In the genomic region with DNA sequence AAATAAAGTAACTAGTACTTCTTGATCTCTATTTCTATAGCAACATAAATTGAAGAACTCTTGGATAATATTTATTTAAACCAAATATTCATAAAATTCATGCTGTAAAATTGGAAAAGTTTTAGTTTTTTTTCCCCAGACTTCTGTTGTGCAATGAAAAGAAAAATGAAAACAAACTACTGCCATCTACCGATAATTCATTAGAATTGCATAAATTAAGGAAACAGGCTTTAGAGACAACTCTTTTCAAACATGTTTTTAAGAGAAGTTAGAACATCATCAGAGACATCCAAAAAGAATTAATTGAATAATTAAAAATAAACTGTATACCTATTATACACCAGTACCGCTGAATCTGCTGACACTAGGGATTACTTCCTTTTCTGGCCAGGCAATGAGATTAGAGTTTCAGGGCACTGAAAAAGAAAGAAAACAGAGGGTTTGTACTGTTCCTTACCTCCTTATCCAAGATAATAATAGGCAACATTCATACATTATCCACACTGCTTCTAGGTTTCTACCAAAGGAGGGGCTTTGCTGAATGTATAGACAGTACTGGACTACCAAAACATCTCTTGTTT, we compare ENCODE assay signal across 8 cellular contexts. TPM values are rescaled to one million over a fixed set of nuclear protein-coding genes. Genes with fewer than 3 reads are reported as not detected.
DNase-seq lines count a peak whose midpoint lies in the region; ATAC-seq and TF ChIP-seq lines count a peak whose summit lies in the region.

No MANE protein-coding gene starts in this region.

- DNase-seq in right atrium auricular region (ENCODE audit: low spot score), result no peak
- no peak for DNase-seq in left cardiac atrium
- no peak for DNase-seq in PC-9
- peak; percentile 70 for DNase-seq in fibroblast of peridontal ligament (ENCODE audit: extremely low read depth)
- peak; percentile 89 for DNase-seq in superior temporal gyrus (ENCODE audit: extremely low spot score)
- no peak for DNase-seq in MG63
- no peak for DNase-seq in ureter (ENCODE audit: low spot score)
- no peak for DNase-seq in T-helper 2 cell treated with Interferon-gamma antibody and Interleukin-4, amounts not matched to agents 5 μg/mL and 100 μg/mL, for 36 hours (ENCODE audit: low spot score)

- no peak overlapping the region for H3K4me3 Mint-ChIP-seq in T-helper 2 cell treated with Interferon-gamma antibody and Interleukin-4, amounts not matched to agents 5 μg/mL and 100 μg/mL, for 36 hours

- no peak overlapping the region for H3K4me2 ChIP-seq in PC-9

- BruUV-seq in PC-9 (replicated peaks; lab: Mats Ljungman, UMichigan), result no TSS peak

- H3K27ac ChIP-seq in right atrium auricular region (no peak overlapping the region), PC-9 (no peak overlapping the region)

- H3K27me3 ChIP-seq in right atrium auricular region (no peaks in the 10 kb centered on the region), PC-9 (ENCODE audit: insufficient read depth, low read depth) (no peaks in the 10 kb centered on the region), MG63 (no peaks in the 10 kb centered on the region)

- CTCF ChIA-PET in PC-9 (lab: Charles Lee), result no interaction called here

- no peak for ATAC-seq in left cardiac atrium

- peak; percentile 28 to 69 for TF ChIP-seq CTCF in right atrium auricular region (IDR thresholded peaks at IDR 0.05)
- TF ChIP-seq CTCF in PC-9 (conservative IDR thresholded peaks at IDR 0.05), result peak; percentile 77

- H3K36me3 ChIP-seq in right atrium auricular region, result no peaks in the 10 kb centered on the region
- peaks cover 6% of the 10 kb centered on the region; the same call in 1 of the 2 replicates for H3K36me3 ChIP-seq in PC-9 (ENCODE audit: low read depth)
- H3K36me3 ChIP-seq in MG63, result no peaks in the 10 kb centered on the region

- no peaks in the 10 kb centered on the region for H3K9me3 ChIP-seq in right atrium auricular region
- no peaks in the 10 kb centered on the region for H3K9me3 ChIP-seq in PC-9 (ENCODE audit: insufficient read depth, low read depth)
- no peaks in the 10 kb centered on the region for H3K9me3 ChIP-seq in MG63

- no peaks in the 10 kb centered on the region for H4K20me1 ChIP-seq in PC-9 (ENCODE audit: insufficient read depth)

- H3K79me2 ChIP-seq in PC-9 (ENCODE audit: low read depth), result peaks cover 19% of the 10 kb centered on the region

- no peaks in the 10 kb centered on the region for H3K9me3 Mint-ChIP-seq in T-helper 2 cell treated with Interferon-gamma antibody and Interleukin-4, amounts not matched to agents 5 μg/mL and 100 μg/mL, for 36 hours

- POLR2A ChIA-PET in PC-9 (lab: Charles Lee; ENCODE audit: unreplicated experiment), result no interaction called here

- H3K4me1 ChIP-seq in right atrium auricular region (peaks cover 0 to 9% of the 10 kb centered on the region in 2 donors), PC-9 (replicated peaks; ENCODE audit: insufficient read depth) (0 out of 2 replicates have a peak, but pooled peaks cover 22% of the 10 kb centered on the region)

- H3K9me2 ChIP-seq in PC-9 (ENCODE audit: insufficient read depth), result no peaks in the 10 kb centered on the region

- H3K4me3 ChIP-seq in right atrium auricular region (no peak overlapping the region), PC-9 (no peak overlapping the region), MG63 (no peak overlapping the region)

- H2AFZ ChIP-seq in PC-9, result no peak overlapping the region

- intact Hi-C loops in left cardiac atrium (cut with DNase I) (loop anchor here in 1 of 2 donors (10.0 kb wide), 2 partner anchors 900 to 1280 kb away; no protein-coding TSS in a partner anchor), PC-9 (cut with micrococcal nuclease; ENCODE audit: unreplicated experiment) (loop anchor here (5.0 to 10.0 kb wide), 5 partner anchors 67 to 1210 kb away; no protein-coding TSS in a partner anchor)

- H3K27me3 Mint-ChIP-seq in T-helper 2 cell treated with Interferon-gamma antibody and Interleukin-4, amounts not matched to agents 5 μg/mL and 100 μg/mL, for 36 hours (ENCODE audit: low read depth), result peaks cover 21% of the 10 kb centered on the region

- H3K4me1 Mint-ChIP-seq in T-helper 2 cell treated with Interferon-gamma antibody and Interleukin-4, amounts not matched to agents 5 μg/mL and 100 μg/mL, for 36 hours (ENCODE audit: low read depth), result peaks cover 4% of the 10 kb centered on the region

- H3F3A ChIP-seq in PC-9 (ENCODE audit: insufficient read depth, low read depth), result no peaks in the 10 kb centered on the region

- no peak overlapping the region for H3K27ac Mint-ChIP-seq in T-helper 2 cell treated with Interferon-gamma antibody and Interleukin-4, amounts not matched to agents 5 μg/mL and 100 μg/mL, for 36 hours

- H3K36me3 Mint-ChIP-seq in T-helper 2 cell treated with Interferon-gamma antibody and Interleukin-4, amounts not matched to agents 5 μg/mL and 100 μg/mL, for 36 hours (ENCODE audit: low read depth), result no peaks in the 10 kb centered on the region

RNA-seq across cellular contexts. Expression of a gene that starts 4.9 kb away (rescaled TPM):
- total RNA-seq in right atrium auricular region, result 1 to 10 TPM; 2.3 to 3.5 TPM
- total RNA-seq in left cardiac atrium, result 10 to 100 TPM in 1 of 2 donors, 1 to 10 TPM in 1; 3.2 to 10.0 TPM
- total RNA-seq in PC-9 (2021), result 7.4 and 7.9 TPM in 2 replicates
- 1.4 TPM in 1 of 2 replicates, not detected in the other for total RNA-seq in MG63 (2014; rRNA removed; shearing (Covaris generic); ENCODE audit: low replicate concordance)
- total RNA-seq in ureter, result 22.3 TPM

RNA-seq across cellular contexts. Expression of a gene that starts 5.1 kb away (rescaled TPM):
- total RNA-seq in right atrium auricular region (1 to 10 TPM; 4.7 to 6.0 TPM), left cardiac atrium (1 to 10 TPM; 5.5 to 7.5 TPM), PC-9 (2021) (2.4 and 3.0 TPM in 2 replicates), ureter (10.4 TPM)
- total RNA-seq in MG63 (2014; rRNA removed; shearing (Covaris generic); ENCODE audit: low replicate concordance), result 1.2 and 2.2 TPM in 2 replicates

Comparison
In these comparisons a context has a peak if more than half of its experiments do, and no peak if none do; other contexts are left out.
1. DNase-seq: peak in fibroblast of peridontal ligament (single experiment) and superior temporal gyrus (single experiment); none in right atrium auricular region (single experiment), left cardiac atrium (single experiment), PC-9 (0 of 2), MG63 (single experiment), ureter (single experiment) and T-helper 2 cell treated with Interferon-gamma antibody and Interleukin-4, amounts not matched to agents 5 μg/mL and 100 μg/mL, for 36 hours (single experiment).